ENCODE assay signal across 9 cellular contexts in the genomic region with DNA sequence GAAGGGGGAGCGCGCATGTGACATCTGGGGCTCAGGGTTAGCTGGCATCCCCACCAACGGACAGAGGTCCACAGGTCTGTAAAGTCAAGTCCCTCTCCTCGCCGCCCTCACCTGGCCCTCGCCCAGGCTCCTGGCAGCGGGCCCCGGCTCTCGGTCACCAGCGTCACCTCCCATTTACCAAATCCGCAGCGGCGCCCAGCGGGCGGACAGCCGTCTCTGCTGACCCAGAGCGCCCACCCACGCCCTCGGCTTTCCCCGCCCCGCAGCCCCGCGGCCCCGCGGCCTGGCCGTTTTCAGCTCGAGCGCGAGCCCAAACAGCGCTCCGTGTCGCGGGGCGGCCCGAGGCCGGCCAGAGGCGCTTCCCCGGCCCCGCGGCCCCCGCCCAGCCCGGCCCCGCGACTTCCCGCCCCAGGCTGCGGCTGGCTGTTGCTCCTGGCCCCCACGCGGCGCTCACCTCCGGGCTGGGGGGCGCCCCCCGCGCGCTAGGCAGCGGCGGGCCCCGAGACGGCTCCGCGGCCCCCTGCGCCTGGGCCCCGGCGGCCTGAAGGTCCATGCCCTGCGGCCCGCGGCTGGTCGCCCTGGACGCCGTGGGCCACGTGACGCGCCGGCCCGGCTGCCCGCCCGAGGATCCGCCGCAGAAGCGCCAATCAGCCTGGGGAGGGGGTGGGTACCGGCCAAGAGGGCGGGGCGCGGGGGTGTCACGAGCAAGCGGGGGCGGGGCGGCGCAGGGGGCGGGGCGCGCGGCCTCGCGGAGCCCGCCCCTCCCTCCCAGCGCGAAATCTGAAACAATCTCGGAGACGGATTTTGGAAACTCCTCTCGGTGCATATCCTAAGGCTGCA. TPM values are rescaled to one million over a fixed set of nuclear protein-coding genes. Genes with fewer than 3 reads are reported as not detected.
A peak's percentile ranks its signal among the peaks of the same experiment; 100 is the strongest.
DNase-seq lines count a peak whose midpoint lies in the region; ATAC-seq, FAIRE-seq and TF ChIP-seq lines count a peak whose summit lies in the region.
"Had no signal": no experiment of that assay in that cellular context is flagged by ENCODE, and none has a peak within 500 bp of the region (broad histone marks: within the 10 kb centered on the region; RNA-seq: fewer than 3 reads in every experiment).

A gene with protein sequence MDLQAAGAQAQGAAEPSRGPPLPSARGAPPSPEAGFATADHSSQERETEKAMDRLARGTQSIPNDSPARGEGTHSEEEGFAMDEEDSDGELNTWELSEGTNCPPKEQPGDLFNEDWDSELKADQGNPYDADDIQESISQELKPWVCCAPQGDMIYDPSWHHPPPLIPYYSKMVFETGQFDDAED (minus strand): TSS at position 598 of the 840 bp plus-strand sequence. CDS start 45 bp downstream, at position 553.

- H3K27ac ChIP-seq in HUES64 (ENCODE audit: low read depth, low read length), result peak within 1 kb of the TSS; percentile 13; the same call in 1 of the 2 replicates
- H3K27ac ChIP-seq in esophagus squamous epithelium, result peak within 1 kb of the TSS; percentile 58 to 93 (median 90)

- intact Hi-C loops in esophagus squamous epithelium (cut with DNase I), result no loop called here

- WGBS in HUES64, result under 1% methylated on average over 100 of the region's 100 CpGs
- WGBS in esophagus squamous epithelium, 2 donors, result 1 to 4% methylated on average over 5 to 15 of the region's 100 CpGs

- H3K36me3 ChIP-seq in HUES64 (ENCODE audit: insufficient read depth, low read length) (peaks cover 27% of the 10 kb centered on the region), esophagus squamous epithelium (peaks cover 0 to 46% (median 9%) of the 10 kb centered on the region in 3 donors)

- FAIRE-seq in RCC 7860 (lab: Jason Lieb, UNC), result no peak
- FAIRE-seq: TTC549 had no signal

- H3K27ac Mint-ChIP-seq in activated T-cell treated with anti-CD3 and anti-CD28 coated beads, Interleukin-2, amount 50 U/mL, for 72 hours, result peak within 1 kb of the TSS; percentile 7

- peak; percentile 81 for ATAC-seq in GM19324 (IDR thresholded peaks at IDR 0.05; ENCODE audit: low FRiP score, unreplicated experiment)
- ATAC-seq in activated T-cell treated with anti-CD3 and anti-CD28 coated beads, Interleukin-2, amount 50 U/mL, for 72 hours (replicated peaks in 1 of 2), result peak; percentile 91 to 93

- peak within 1 kb of the TSS; percentile 83 for H3K4me3 ChIP-seq in HUES64 (ENCODE audit: low read length)
- peak within 1 kb of the TSS; percentile 68 to 90 (median 81) for H3K4me3 ChIP-seq in esophagus squamous epithelium

- H3K9me3 Mint-ChIP-seq in activated T-cell treated with anti-CD3 and anti-CD28 coated beads, Interleukin-2, amount 50 U/mL, for 72 hours, result no peaks in the 10 kb centered on the region

- no peaks in the 10 kb centered on the region for H3K27me3 Mint-ChIP-seq in activated T-cell treated with anti-CD3 and anti-CD28 coated beads, Interleukin-2, amount 50 U/mL, for 72 hours (ENCODE audit: low read depth)

- peak; percentile 94 for DNase-seq in Ammon's horn (ENCODE audit: low spot score)
- peak; percentile 59 for DNase-seq in RCC 7860 (ENCODE audit: low spot score)
- peak; percentile 80 to 83 for DNase-seq in activated T-cell treated with anti-CD3 and anti-CD28 coated beads, Interleukin-2, amount 50 U/mL, for 72 hours
- DNase-seq in esophagus squamous epithelium (lab: John Stamatoyannopoulos, UW), result peak; percentile 29
- peak; percentile 88 for DNase-seq in myocyte (ENCODE audit: low read depth)
- peak; percentile 47 to 81 for DNase-seq in stimulated activated CD8-positive, alpha-beta memory T cell treated with anti-CD3 and anti-CD28 coated beads, Interleukin-7, amount 100 ng/mL, for 4 hours (ENCODE audit: low read depth in 2 of 2)

- H3K4me1 Mint-ChIP-seq in activated T-cell treated with anti-CD3 and anti-CD28 coated beads, Interleukin-2, amount 50 U/mL, for 72 hours (ENCODE audit: low read depth), result peaks cover 29% of the 10 kb centered on the region

- H3K4me1 ChIP-seq in HUES64 (ENCODE audit: insufficient read depth, low read length) (no peaks in the 10 kb centered on the region; the same call in 1 of the 2 replicates), esophagus squamous epithelium (peaks cover 0 to 27% (median 15%) of the 10 kb centered on the region in 3 donors)

- TF ChIP-seq CTCF in esophagus squamous epithelium (IDR thresholded peaks at IDR 0.05), result peak in 1 of 6 experiments; percentile 2

- H3K9me3 ChIP-seq in HUES64 (ENCODE audit: insufficient read depth, low read depth, low read length) (no peaks in the 10 kb centered on the region), esophagus squamous epithelium (no peaks in the 10 kb centered on the region)

- H3K27me3 ChIP-seq in HUES64 (ENCODE audit: insufficient read depth, low read length), result no peaks in the 10 kb centered on the region
- H3K27me3 ChIP-seq in esophagus squamous epithelium, result no peaks in the 10 kb centered on the region

- no peak for TF ChIP-seq POLR2A in esophagus squamous epithelium (IDR thresholded peaks at IDR 0.05)

- H3K4me3 Mint-ChIP-seq in activated T-cell treated with anti-CD3 and anti-CD28 coated beads, Interleukin-2, amount 50 U/mL, for 72 hours, result peak within 1 kb of the TSS; percentile 76 to 92

- peak within 1 kb of the TSS; percentile 74 for H3K9ac ChIP-seq in HUES64 (ENCODE audit: low read depth, low read length)

- H3K36me3 Mint-ChIP-seq in activated T-cell treated with anti-CD3 and anti-CD28 coated beads, Interleukin-2, amount 50 U/mL, for 72 hours (ENCODE audit: insufficient read depth in 2 of 2), result peaks cover 5 to 9% of the 10 kb centered on the region in 2 donors

RNA-seq across cellular contexts. Expression of the gene that starts here (rescaled TPM):
- 49.8 TPM for polyA plus RNA-seq in HUES64 (2013, experiment 1 of 2)
- polyA plus RNA-seq in HUES64 (2013, experiment 2 of 2), result 44.9 TPM
- total RNA-seq in activated T-cell treated with anti-CD3 and anti-CD28 coated beads, Interleukin-2, amount 50 U/mL, for 72 hours, result 10 to 100 TPM; 31.0 to 33.2 TPM
- 10 to 100 TPM; 23.8 to 45.2 (median 37.0) TPM for total RNA-seq in esophagus squamous epithelium
- 104 and 108 TPM in 2 replicates for total RNA-seq in myocyte
- 128 TPM for polyA plus RNA-seq in myocyte (2012)

Comparison
In these comparisons a context has a peak if more than half of its experiments do, and no peak if none do; other contexts are left out.
1. Peak in every context shown above with its lines: DNase-seq, ATAC-seq, H3K4me3 ChIP-seq and H3K27ac ChIP-seq.
2. DNase-seq: peak in every context shown above with its lines; median percentile 94 in Ammon's horn; 88 in myocyte; 82 in activated T-cell treated with anti-CD3 and anti-CD28 coated beads, Interleukin-2, amount 50 U/mL, for 72 hours; 64 in stimulated activated CD8-positive, alpha-beta memory T cell treated with anti-CD3 and anti-CD28 coated beads, Interleukin-7, amount 100 ng/mL, for 4 hours; 59 in RCC 7860; 29 in esophagus squamous epithelium.